8 cellular contexts compared by ENCODE assay signal in genomic region chr7:322111-322671, GRCh38. TPM values are rescaled to one million over a fixed set of nuclear protein-coding genes. Genes with fewer than 3 reads are reported as not detected.
A peak's percentile ranks its signal among the peaks of the same experiment; 100 is the strongest.
DNase-seq lines count a peak whose midpoint lies in the region; ATAC-seq and TF ChIP-seq lines count a peak whose summit lies in the region.

No MANE protein-coding gene starts in this region.

- CTCF ChIA-PET in activated CD4-positive, alpha-beta T cell treated with anti-CD3 and anti-CD28 coated beads for 36 hours (lab: Charles Lee): interaction anchor here (0.6 to 1.5 kb wide), 11 partner anchors 110 to 553 kb away, joined by 3 to 6 read pairs (median 3); no protein-coding TSS in a partner anchor

- H3K27ac Mint-ChIP-seq in activated CD4-positive, alpha-beta T cell treated with anti-CD3 and anti-CD28 coated beads for 36 hours: no peak overlapping the region

- H3K79me2 ChIP-seq in Loucy (ENCODE audit: insufficient read depth, low read length): no peaks in the 10 kb centered on the region

- H3K27me3 Mint-ChIP-seq in activated CD4-positive, alpha-beta T cell treated with anti-CD3 and anti-CD28 coated beads for 36 hours: peaks cover 14% of the 10 kb centered on the region

- TF ChIP-seq CTCF in GM12872 (IDR thresholded peaks at IDR 0.05; ENCODE audit: insufficient read depth, low read depth, low read length) (peak; percentile 70), Loucy (conservative IDR thresholded peaks at IDR 0.05; ENCODE audit: low read length) (peak; percentile 66), lung (IDR thresholded peaks at IDR 0.05; ENCODE audit: control extremely low read depth, extremely low read depth) (peak; percentile 86)

- H3K27ac ChIP-seq in lung (ENCODE audit: low read depth in 1 of 2, low read length in 1 of 2): no peak overlapping the region

- no peak overlapping the region for H2AFZ ChIP-seq in Loucy (ENCODE audit: low read length)

- intact Hi-C loops in activated CD4-positive, alpha-beta T cell treated with anti-CD3 and anti-CD28 coated beads for 36 hours (cut with DNase I, micrococcal nuclease): loop anchor here (1.0 to 2.0 kb wide), 5 partner anchors 173 to 551 kb away; partner anchors contain the start of genes DNAAF5 (in 1 of the 2) and PRKAR1B (in 1 of the 2)

- no peaks in the 10 kb centered on the region for H4K20me1 ChIP-seq in Loucy (ENCODE audit: insufficient read depth, low read length, poor library complexity, severe bottlenecking)

- H3K4me1 ChIP-seq in Loucy (ENCODE audit: insufficient read depth, low read length, poor library complexity, severe bottlenecking) (no peaks in the 10 kb centered on the region), lung (ENCODE audit: control insufficient read depth in 2 of 2, insufficient read depth in 2 of 2, low read length in 2 of 2) (no peaks in the 10 kb centered on the region)

- H3K36me3 ChIP-seq in Loucy (ENCODE audit: insufficient read depth, low read length): no peaks in the 10 kb centered on the region
- H3K36me3 ChIP-seq in lung (ENCODE audit: control insufficient read depth in 2 of 2, insufficient read depth in 2 of 2, low read length in 2 of 2): no peaks in the 10 kb centered on the region

- H3K27me3 ChIP-seq in Loucy (ENCODE audit: insufficient read depth, low read length, poor library complexity, severe bottlenecking) (no peaks in the 10 kb centered on the region), lung (ENCODE audit: control insufficient read depth, insufficient read depth) (no peaks in the 10 kb centered on the region)

- peak; percentile 99 for ATAC-seq in activated CD4-positive, alpha-beta T cell treated with anti-CD3 and anti-CD28 coated beads for 36 hours
- ATAC-seq in lung (ENCODE audit: insufficient read depth, low FRiP score): peak; percentile 87
- ATAC-seq in HG03565 (IDR thresholded peaks at IDR 0.05; ENCODE audit: unreplicated experiment): no peak

- H3F3A ChIP-seq in Loucy (ENCODE audit: low read depth): no peaks in the 10 kb centered on the region

- no peak overlapping the region for H3K9ac ChIP-seq in Loucy (ENCODE audit: low read depth, low read length, poor library complexity, severe bottlenecking)

- no peaks in the 10 kb centered on the region for H3K9me3 Mint-ChIP-seq in activated CD4-positive, alpha-beta T cell treated with anti-CD3 and anti-CD28 coated beads for 36 hours (ENCODE audit: low read depth)

- POLR2A ChIA-PET in activated CD4-positive, alpha-beta T cell treated with anti-CD3 and anti-CD28 coated beads for 36 hours (lab: Charles Lee): no interaction called here

- no peaks in the 10 kb centered on the region for H3K9me2 ChIP-seq in Loucy (replicated peaks; ENCODE audit: low read depth, low read length)

- no peak overlapping the region for H3K4me2 ChIP-seq in Loucy (ENCODE audit: low read depth, low read length, poor library complexity, severe bottlenecking)

- peak; percentile 56 for DNase-seq in 8988T
- peak; percentile 90 for DNase-seq in activated CD4-positive, alpha-beta T cell treated with anti-CD3 and anti-CD28 coated beads for 36 hours
- DNase-seq in cerebellar cortex (ENCODE audit: low spot score): peak; percentile 54
- DNase-seq in lung (ENCODE audit: low spot score): peak; percentile 77
- peak; percentile 71 to 78 (median 71) for DNase-seq in stimulated activated CD4-positive, alpha-beta T cell treated with anti-CD3 and anti-CD28 coated beads, TNF-alpha, amount 100 ng/mL, for 48 hours (ENCODE audit: low read depth in 3 of 3)

- no peaks in the 10 kb centered on the region for H3K4me1 Mint-ChIP-seq in activated CD4-positive, alpha-beta T cell treated with anti-CD3 and anti-CD28 coated beads for 36 hours

- no peak overlapping the region for H3K4me3 Mint-ChIP-seq in activated CD4-positive, alpha-beta T cell treated with anti-CD3 and anti-CD28 coated beads for 36 hours

- 11 to 26% methylated on average over 25 to 45 of the region's 45 CpGs for WGBS in lung, 2 donors

- H3K9me3 ChIP-seq in Loucy (ENCODE audit: insufficient read depth, low read depth, low read length) (peaks cover 11% of the 10 kb centered on the region; the same call in 1 of the 2 replicates), lung (ENCODE audit: control insufficient read depth in 2 of 2, insufficient read depth in 1 of 2, low read length in 1 of 2) (peaks cover 0 to 6% of the 10 kb centered on the region in 2 donors)

- no peaks in the 10 kb centered on the region for H3K36me3 Mint-ChIP-seq in activated CD4-positive, alpha-beta T cell treated with anti-CD3 and anti-CD28 coated beads for 36 hours (ENCODE audit: low read depth)

- no peak overlapping the region for H3K4me3 ChIP-seq in Loucy (ENCODE audit: low read length, poor library complexity, severe bottlenecking)
- no peak overlapping the region for H3K4me3 ChIP-seq in lung

RNA-seq across cellular contexts. Expression of gene FOXL3, which starts 32.2 kb away (rescaled TPM):
- total RNA-seq in activated CD4-positive, alpha-beta T cell treated with anti-CD3 and anti-CD28 coated beads for 36 hours: not detected
- not detected for total RNA-seq in lung
- polyA plus RNA-seq in lung: not detected
